2 cellular contexts compared by ENCODE assay signal in genomic region chr7:98434087-98434486, GRCh38.
TF ChIP-seq lines count a peak whose summit lies in the region.

No MANE protein-coding gene starts in this region.

TF ChIP-seq in HepG2, 621 proteins besides CTCF, POLR2A, EP300 and RAD21:
- TF ChIP-seq ZNF460 (CRISPR knock-in tag; IDR thresholded peaks at IDR 0.05; ENCODE audit: borderline replicate concordance) (no peak), CREB1 (IDR thresholded peaks at IDR 0.05) (peak; percentile 60), CREB1 (CRISPR knock-in tag; IDR thresholded peaks at IDR 0.05) (no peak), ELK4 (CRISPR knock-in tag; IDR thresholded peaks at IDR 0.05; ENCODE audit: borderline replicate concordance) (no peak), ZNF441 (CRISPR knock-in tag; IDR thresholded peaks at IDR 0.05; ENCODE audit: borderline replicate concordance) (no peak), ATF7 (IDR thresholded peaks at IDR 0.05) (peak; percentile 87), ATF7 (CRISPR knock-in tag; IDR thresholded peaks at IDR 0.05) (no peak)

TF ChIP-seq in HEK293T, 16 proteins besides CTCF, POLR2A, EP300 and RAD21:
- TF ChIP-seq LEF1 (IDR thresholded peaks at IDR 0.05; ENCODE audit: borderline replicate concordance) = no peak
- TF ChIP-seq FOXA1 (IDR thresholded peaks at IDR 0.05) = no peak
- no peak for TF ChIP-seq ARNT (IDR thresholded peaks at IDR 0.05)
- TF ChIP-seq ELF4 (IDR thresholded peaks at IDR 0.05) = no peak
- no peak for TF ChIP-seq HDGF (IDR thresholded peaks at IDR 0.05; ENCODE audit: borderline replicate concordance)
- TF ChIP-seq FOXK2 (IDR thresholded peaks at IDR 0.05) = no peak
- no peak for TF ChIP-seq PKNOX1 (IDR thresholded peaks at IDR 0.05)
- TF ChIP-seq NFRKB (IDR thresholded peaks at IDR 0.05) = no peak
- TF ChIP-seq ZNF384 (IDR thresholded peaks at IDR 0.05) = no peak
- no peak for TF ChIP-seq FOXM1 (IDR thresholded peaks at IDR 0.05; ENCODE audit: borderline replicate concordance)
- TF ChIP-seq SP1 (IDR thresholded peaks at IDR 0.05) = no peak
- no peak for TF ChIP-seq CTBP1 (IDR thresholded peaks at IDR 0.05; ENCODE audit: borderline replicate concordance)
- no peak for TF ChIP-seq BHLHE40 (IDR thresholded peaks at IDR 0.05; ENCODE audit: borderline replicate concordance)
- TF ChIP-seq SUZ12 (IDR thresholded peaks at IDR 0.05) = no peak
